In genomic region chr18:61578846-61579245, GRCh38 we compare ENCODE assay signal across 15 cellular contexts.
DNase-seq lines count a peak whose midpoint lies in the region; TF ChIP-seq lines count a peak whose summit lies in the region.
"Had no signal": no experiment of that assay in that cellular context is flagged by ENCODE, and none has a peak within 500 bp of the region (broad histone marks: within the 10 kb centered on the region; RNA-seq: fewer than 3 reads in every experiment).

No MANE protein-coding gene starts in this region.

- no peak overlapping the region for H4K12ac ChIP-seq in trophoblast cell (ENCODE audit: low read depth, low read length)

- H3K4me1 ChIP-seq in left ventricle myocardium inferior (peaks cover 42% of the 10 kb centered on the region), trophoblast cell (ENCODE audit: control insufficient read depth in 1 of 2, insufficient read depth in 2 of 2, low read length in 2 of 2) (peaks cover 3 to 6% of the 10 kb centered on the region in 2 experiments)
- H3K4me1 ChIP-seq: Caco-2 had no signal

- no peaks in the 10 kb centered on the region for H3K36me3 Mint-ChIP-seq in T-helper 2 cell treated with Interferon-gamma antibody and Interleukin-4, amounts not matched to agents 5 μg/mL and 100 μg/mL, for 36 hours (ENCODE audit: low read depth)
- H3K36me3 Mint-ChIP-seq: IgD-negative memory B cell had no signal

- no peaks in the 10 kb centered on the region for H3K36me3 ChIP-seq in left ventricle myocardium inferior
- H3K36me3 ChIP-seq in trophoblast cell (ENCODE audit: control insufficient read depth in 1 of 2, insufficient read depth in 2 of 2, low read length in 2 of 2), result no peaks in the 10 kb centered on the region

- H2AFZ ChIP-seq in trophoblast cell (ENCODE audit: insufficient read depth, low read length, poor library complexity), result no peak overlapping the region

- no peaks in the 10 kb centered on the region for H3K27me3 ChIP-seq in left ventricle myocardium inferior (ENCODE audit: low read depth)
- H3K27me3 ChIP-seq in trophoblast cell (ENCODE audit: insufficient read depth, low read length), result no peaks in the 10 kb centered on the region

- H2BK5ac ChIP-seq in trophoblast cell (ENCODE audit: low read depth, low read length, poor library complexity), result no peak overlapping the region

- no peak overlapping the region for H3K14ac ChIP-seq in trophoblast cell (ENCODE audit: low read length)

- no peak overlapping the region for H3K4ac ChIP-seq in trophoblast cell (ENCODE audit: low read depth, low read length)

- H2BK12ac ChIP-seq in trophoblast cell (ENCODE audit: low read length), result no peak overlapping the region

- peaks cover 5% of the 10 kb centered on the region for H3K79me1 ChIP-seq in trophoblast cell (ENCODE audit: low read length)

- no peak overlapping the region for H3K4me2 ChIP-seq in trophoblast cell (ENCODE audit: low read length)

- H3K27ac ChIP-seq in left ventricle myocardium inferior (replicated peaks), result peak overlapping the region; percentile 45
- H3K27ac ChIP-seq in trophoblast cell (ENCODE audit: low read depth, low read length), result no peak overlapping the region
- H3K27ac ChIP-seq: C4-2B had no signal

- H3K9ac ChIP-seq in trophoblast cell (ENCODE audit: low read length), result no peak overlapping the region

- H3K27me3 Mint-ChIP-seq in T-helper 2 cell treated with Interferon-gamma antibody and Interleukin-4, amounts not matched to agents 5 μg/mL and 100 μg/mL, for 36 hours (ENCODE audit: low read depth), result peaks cover 23% of the 10 kb centered on the region

- no peaks in the 10 kb centered on the region for H3K79me2 ChIP-seq in trophoblast cell (ENCODE audit: control insufficient read depth, insufficient read depth, low read length, poor library complexity)

- no peak overlapping the region for H3K4me3 Mint-ChIP-seq in T-helper 2 cell treated with Interferon-gamma antibody and Interleukin-4, amounts not matched to agents 5 μg/mL and 100 μg/mL, for 36 hours
- H3K4me3 Mint-ChIP-seq: B cell; CD4-positive, alpha-beta T cell; IgD-negative memory B cell had no signal

- no peak overlapping the region for H2AK5ac ChIP-seq in trophoblast cell (ENCODE audit: low read length)

- no CpG with 5 or more reads among the region's 2 CpGs for WGBS in trophoblast cell (ENCODE audit: extremely low coverage, insufficient coverage, insufficient read length)

- H3K4me1 Mint-ChIP-seq in T-helper 2 cell treated with Interferon-gamma antibody and Interleukin-4, amounts not matched to agents 5 μg/mL and 100 μg/mL, for 36 hours (ENCODE audit: low read depth), result no peaks in the 10 kb centered on the region

- H3K9me3 Mint-ChIP-seq in T-helper 2 cell treated with Interferon-gamma antibody and Interleukin-4, amounts not matched to agents 5 μg/mL and 100 μg/mL, for 36 hours, result no peaks in the 10 kb centered on the region
- H3K9me3 Mint-ChIP-seq: CD4-positive, alpha-beta T cell; IgD-negative memory B cell had no signal

- H4K91ac ChIP-seq in trophoblast cell (ENCODE audit: low read depth, low read length), result peak overlapping the region; percentile 33

- H2BK120ac ChIP-seq in trophoblast cell (ENCODE audit: insufficient read depth, low read length, poor library complexity), result no peak overlapping the region

- H3K23ac ChIP-seq in trophoblast cell (ENCODE audit: low read length), result no peak overlapping the region

- no peak overlapping the region for H3K4me3 ChIP-seq in left ventricle myocardium inferior
- H3K4me3 ChIP-seq in trophoblast cell (ENCODE audit: low read depth, low read length), result no peak overlapping the region

- no peak overlapping the region for H4K8ac ChIP-seq in trophoblast cell (ENCODE audit: low read depth, low read length)

- in situ Hi-C loops in G401 (cut with HindIII; ENCODE audit: low sequenced_read_pairs), result no loop called here

- intact Hi-C loops in left ventricle myocardium inferior (cut with micrococcal nuclease) (loop anchor here (10.0 kb wide), 1 partner anchor 326 kb away; no protein-coding TSS in a partner anchor), cardiac septum (cut with DNase I) (loop anchor here (10.0 kb wide), 1 partner anchor 316 kb away; the partner anchor contains the start of gene RNF152)

- H3K27ac Mint-ChIP-seq in T-helper 2 cell treated with Interferon-gamma antibody and Interleukin-4, amounts not matched to agents 5 μg/mL and 100 μg/mL, for 36 hours, result no peak overlapping the region
- H3K27ac Mint-ChIP-seq: B cell; CD4-positive, alpha-beta T cell; IgD-negative memory B cell had no signal

- H3K18ac ChIP-seq in trophoblast cell (ENCODE audit: low read length), result no peak overlapping the region

- H3K9me3 ChIP-seq in left ventricle myocardium inferior (replicated peaks) (no peaks in the 10 kb centered on the region), trophoblast cell (ENCODE audit: insufficient read depth, low read depth, low read length) (no peaks in the 10 kb centered on the region)
- H3K9me3 ChIP-seq: Caco-2 had no signal

- DNase-seq in left ventricle myocardium inferior (no peak), cardiac septum (ENCODE audit: low spot score) (no peak), G401 (ENCODE audit: low spot score) (peak; percentile 86), cerebellar nuclear complex (lab: John Stamatoyannopoulos, UW) (peak; percentile 19 to 66), trophoblast cell (no peak), SK-N-DZ (ENCODE audit: low spot score) (no peak)
- DNase-seq in T-helper 2 cell treated with Interferon-gamma antibody and Interleukin-4, amounts not matched to agents 5 μg/mL and 100 μg/mL, for 36 hours (ENCODE audit: low spot score), result no peak
- DNase-seq: Caco-2; CD4-positive, alpha-beta T cell; GDM1; GOT3; H7 had no signal

- no peak for TF ChIP-seq CTCF in left ventricle myocardium inferior (IDR thresholded peaks at IDR 0.05; ENCODE audit: borderline replicate concordance)

Comparison
In these comparisons a context has a peak if more than half of its experiments do, and no peak if none do; other contexts are left out.
1. DNase-seq: peak in G401 (single experiment) and cerebellar nuclear complex (2 of 2); none in left ventricle myocardium inferior (single experiment), cardiac septum (single experiment), trophoblast cell (0 of 2), SK-N-DZ (single experiment) and T-helper 2 cell treated with Interferon-gamma antibody and Interleukin-4, amounts not matched to agents 5 μg/mL and 100 μg/mL, for 36 hours (single experiment).